ENCODE assay signal across 24 cellular contexts in the genomic region with DNA sequence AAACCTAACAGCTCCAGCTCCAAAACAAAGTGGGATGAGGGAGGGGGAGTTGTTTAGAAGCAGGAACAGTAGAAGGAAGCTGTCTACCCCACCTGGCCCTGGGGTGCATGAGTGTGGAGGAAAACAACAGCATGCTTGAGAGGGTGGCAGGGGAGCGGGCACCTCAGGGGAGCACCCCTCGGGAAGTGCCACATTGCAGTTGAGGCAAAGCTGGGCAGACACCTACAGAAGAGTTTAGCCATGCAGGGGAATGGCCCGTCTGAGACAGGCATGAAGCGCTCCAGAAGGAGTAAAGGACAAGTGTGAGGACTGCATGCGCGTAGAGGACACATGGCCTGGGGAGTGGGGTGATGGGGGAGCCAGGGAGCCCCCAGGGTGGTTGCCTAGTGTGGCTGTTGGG. TPM values are rescaled to one million over a fixed set of nuclear protein-coding genes. Genes with fewer than 3 reads are reported as not detected.
DNase-seq lines count a peak whose midpoint lies in the region; ATAC-seq and TF ChIP-seq lines count a peak whose summit lies in the region.
"Had no signal": no experiment of that assay in that cellular context is flagged by ENCODE, and none has a peak within 500 bp of the region (broad histone marks: within the 10 kb centered on the region; RNA-seq: fewer than 3 reads in every experiment).

No MANE protein-coding gene starts in this region.

- H3K79me1 ChIP-seq in neuronal stem cell (ENCODE audit: low read depth, low read length), result no peaks in the 10 kb centered on the region

- no peak overlapping the region for H2BK120ac ChIP-seq in neuronal stem cell (ENCODE audit: low read depth, low read length)

- TF ChIP-seq CTCF in RWPE2 (IDR thresholded peaks at IDR 0.05; ENCODE audit: poor library complexity, severe bottlenecking), result no peak
- TF ChIP-seq CTCF in upper lobe of left lung (IDR thresholded peaks at IDR 0.05), result no peak

- ATAC-seq in RWPE2 (ENCODE audit: low read depth) (no peak), upper lobe of left lung (ENCODE audit: low FRiP score in 2 of 2) (peak; percentile 3 to 8), HG02588 (IDR thresholded peaks at IDR 0.05; ENCODE audit: unreplicated experiment) (no peak)
- ATAC-seq: GM12878, Panc1 had no signal

- no peak overlapping the region for H3K4me2 ChIP-seq in neuronal stem cell (ENCODE audit: insufficient read depth, low read length, poor library complexity, severe bottlenecking)
- H3K4me2 ChIP-seq: BLaER1 had no signal

- H2BK15ac ChIP-seq in neuronal stem cell (ENCODE audit: low read length), result no peak overlapping the region

- no peaks in the 10 kb centered on the region for H3K9me3 ChIP-seq in MG63
- H3K9me3 ChIP-seq in RWPE2 (ENCODE audit: severe bottlenecking), result no peaks in the 10 kb centered on the region
- no peaks in the 10 kb centered on the region for H3K9me3 ChIP-seq in neuronal stem cell (replicated peaks in 1 of 2; ENCODE audit: control insufficient read depth in 2 of 2, insufficient read depth in 1 of 2, low read depth in 1 of 2, low read length in 2 of 2)
- no peaks in the 10 kb centered on the region for H3K9me3 ChIP-seq in upper lobe of left lung
- H3K9me3 ChIP-seq: BLaER1, Caco-2, SJSA1 had no signal

- H4K8ac ChIP-seq in neuronal stem cell (ENCODE audit: low read depth, low read length), result no peak overlapping the region

- H3K4me1 ChIP-seq in RWPE2 (ENCODE audit: insufficient read depth, poor library complexity, severe bottlenecking), result no peaks in the 10 kb centered on the region
- no peaks in the 10 kb centered on the region for H3K4me1 ChIP-seq in neuronal stem cell (ENCODE audit: control insufficient read depth in 2 of 2, insufficient read depth in 1 of 2, low read depth in 1 of 2, low read length in 2 of 2)
- H3K4me1 ChIP-seq in upper lobe of left lung, result no peaks in the 10 kb centered on the region
- H3K4me1 ChIP-seq: Caco-2, SJSA1 had no signal

- no peak overlapping the region for H3K18ac ChIP-seq in neuronal stem cell (ENCODE audit: low read length)

- no peak for TF ChIP-seq EP300 in upper lobe of left lung (IDR thresholded peaks at IDR 0.05)

- DNase-seq in MG63, result peak; percentile 0
- peak; percentile 25 for DNase-seq in RWPE2 (ENCODE audit: low spot score)
- DNase-seq in neuronal stem cell (ENCODE audit: low spot score), result no peak
- DNase-seq in upper lobe of left lung, result no peak
- no peak for DNase-seq in KBM-7
- DNase-seq in amniotic stem cell (lab: John Stamatoyannopoulos, UW), result no peak
- DNase-seq: ACHN; CD4-positive, alpha-beta memory T cell; DMS 273 treated with DMSO at 0.1 percent for 48 hours; DMS79 treated with DMSO at 0.1 percent for 48 hours; H9; HFFc6; Kasumi-1; NCI-H1048; NCI-H1417 treated with DMSO at 0.1 percent for 48 hours; NCI-H187 had no signal

- no peak overlapping the region for H3K23ac ChIP-seq in neuronal stem cell (ENCODE audit: low read depth, low read length, poor library complexity)

- H4K91ac ChIP-seq in neuronal stem cell (ENCODE audit: low read depth, low read length, poor library complexity), result no peak overlapping the region

- H3K27me3 ChIP-seq in MG63 (peaks cover 16% of the 10 kb centered on the region), RWPE2 (ENCODE audit: insufficient read depth, poor library complexity, severe bottlenecking) (no peaks in the 10 kb centered on the region), neuronal stem cell (ENCODE audit: control insufficient read depth in 3 of 3, insufficient read depth in 3 of 3, low read depth in 1 of 3, low read length in 3 of 3) (peaks cover 0 to 55% (median 0%) of the 10 kb centered on the region in 3 experiments), upper lobe of left lung (no peaks in the 10 kb centered on the region)
- H3K27me3 ChIP-seq: BLaER1 had no signal

- H2AFZ ChIP-seq in neuronal stem cell (ENCODE audit: low read length), result no peak overlapping the region

- H2BK5ac ChIP-seq in neuronal stem cell (ENCODE audit: low read length), result no peak overlapping the region

- no peak overlapping the region for H2BK12ac ChIP-seq in neuronal stem cell (ENCODE audit: low read length)

- WGBS in neuronal stem cell (ENCODE audit: extremely low coverage in 2 of 2, insufficient read length in 2 of 2, insufficient replicate concordance in 1 of 2), 2 donors, result no CpG with 5 or more reads among the region's 6 CpGs
- WGBS in upper lobe of left lung, 2 donors, result 91 to 96% methylated on average over 6 of the region's 6 CpGs

- H3K4me3 ChIP-seq in MG63, result no peak overlapping the region
- no peak overlapping the region for H3K4me3 ChIP-seq in RWPE2 (ENCODE audit: severe bottlenecking)
- no peak overlapping the region for H3K4me3 ChIP-seq in neuronal stem cell (ENCODE audit: low read length in 2 of 2)
- no peak overlapping the region for H3K4me3 ChIP-seq in upper lobe of left lung
- H3K4me3 ChIP-seq: BLaER1, GM12878, SJSA1 had no signal

- H3K9ac ChIP-seq in neuronal stem cell (ENCODE audit: low read depth, low read length, poor library complexity), result no peak overlapping the region
- H3K9ac ChIP-seq: BLaER1 had no signal

- no peaks in the 10 kb centered on the region for H3K36me3 ChIP-seq in MG63
- H3K36me3 ChIP-seq in RWPE2 (ENCODE audit: low read depth), result no peaks in the 10 kb centered on the region
- no peaks in the 10 kb centered on the region for H3K36me3 ChIP-seq in neuronal stem cell (replicated peaks in 1 of 2; ENCODE audit: control insufficient read depth in 2 of 2, insufficient read depth in 2 of 2, low read length in 2 of 2)
- no peaks in the 10 kb centered on the region for H3K36me3 ChIP-seq in upper lobe of left lung
- H3K36me3 ChIP-seq: BLaER1, SJSA1 had no signal

- no peak overlapping the region for H3K4ac ChIP-seq in neuronal stem cell (ENCODE audit: low read length)

- H3K27ac ChIP-seq in RWPE2 (ENCODE audit: poor library complexity, severe bottlenecking) (no peak overlapping the region), neuronal stem cell (replicated peaks; ENCODE audit: low read length) (no peak overlapping the region), upper lobe of left lung (no peak overlapping the region)
- H3K27ac ChIP-seq: BLaER1, SJSA1 had no signal

- in situ Hi-C loops in KBM-7 (cut with MboI; ENCODE audit: low pct_unique_long_range_greater_than_20kb, low sequenced_read_pairs), result no loop called here

- peak overlapping the region; percentile 24 for H2AK5ac ChIP-seq in neuronal stem cell (ENCODE audit: low read depth, low read length)

- TF ChIP-seq POLR2A in upper lobe of left lung (IDR thresholded peaks at IDR 0.05), result no peak

- H3K14ac ChIP-seq in neuronal stem cell (ENCODE audit: low read length), result no peak overlapping the region

RNA-seq across cellular contexts. Expression of a gene that starts 18.1 kb away (rescaled TPM):
- total RNA-seq in MG63 (2014; rRNA removed; shearing (Covaris generic); ENCODE audit: low replicate concordance), result not detected in 2 replicates
- 0.03 TPM for polyA plus RNA-seq in neuronal stem cell (2013, experiment 1 of 2)
- not detected for polyA plus RNA-seq in neuronal stem cell (2013, experiment 2 of 2)
- not detected for total RNA-seq in upper lobe of left lung
- total RNA-seq: CD4-positive, alpha-beta memory T cell; GM12878; H9; HFFc6; MCF 10A; NCI-H460; SJSA1 had no signal
- polyA plus RNA-seq: CD4-positive, alpha-beta memory T cell; GM12878 had no signal

RNA-seq across cellular contexts. Expression of a gene that starts 21.9 kb away (rescaled TPM):
- total RNA-seq in MG63 (2014; rRNA removed; shearing (Covaris generic); ENCODE audit: low replicate concordance), result not detected in 2 replicates
- 0.07 TPM for polyA plus RNA-seq in neuronal stem cell (2013, experiment 1 of 2)
- polyA plus RNA-seq in neuronal stem cell (2013, experiment 2 of 2), result 0.06 TPM
- not detected for total RNA-seq in upper lobe of left lung
- total RNA-seq: Caco-2; CD4-positive, alpha-beta memory T cell; GM12878; H9; HFFc6; MCF 10A; NCI-H460; SJSA1 had no signal
- polyA plus RNA-seq: CD4-positive, alpha-beta memory T cell; GM12878 had no signal

RNA-seq across cellular contexts. Expression of a gene that starts 47.5 kb away (rescaled TPM):
- not detected in 2 replicates for total RNA-seq in MG63 (2014; rRNA removed; shearing (Covaris generic); ENCODE audit: low replicate concordance)
- 0.08 TPM for polyA plus RNA-seq in neuronal stem cell (2013, experiment 1 of 2)
- 0.06 TPM for polyA plus RNA-seq in neuronal stem cell (2013, experiment 2 of 2)
- total RNA-seq in upper lobe of left lung, result not detected
- total RNA-seq: Caco-2; CD4-positive, alpha-beta memory T cell; GM12878; H9; HFFc6; MCF 10A; NCI-H460; SJSA1 had no signal
- polyA plus RNA-seq: CD4-positive, alpha-beta memory T cell; GM12878 had no signal

Comparison
In these comparisons a context has a peak if more than half of its experiments do, and no peak if none do; other contexts are left out.
1. DNase-seq: peak in MG63 (single experiment) and RWPE2 (single experiment); none in neuronal stem cell (single experiment), upper lobe of left lung (0 of 2), KBM-7 (single experiment) and amniotic stem cell (single experiment).
2. ATAC-seq: peak in upper lobe of left lung (2 of 2); none in RWPE2 (single experiment) and HG02588 (single experiment).